ENCODE assay signal across 9 cellular contexts in the genomic region with DNA sequence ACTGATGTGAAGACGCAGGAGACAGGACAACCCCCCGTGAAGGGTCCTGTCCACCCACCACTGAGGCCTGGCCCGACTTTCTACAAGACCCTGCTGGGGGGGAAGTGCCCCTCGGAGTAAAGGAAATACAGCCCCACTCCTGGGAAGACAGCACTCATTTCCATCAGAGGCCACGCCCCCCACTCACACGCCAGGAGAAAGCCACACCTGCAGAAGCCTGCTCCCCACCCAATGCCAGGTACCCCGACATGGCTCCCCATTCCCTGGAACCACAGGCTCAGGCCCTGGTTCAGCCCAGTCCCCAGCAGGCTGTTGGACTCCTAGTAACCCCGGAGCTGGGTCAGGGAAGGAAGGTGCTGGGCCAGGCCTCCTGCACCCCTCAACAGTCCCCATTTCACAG.
"Had no signal": no experiment of that assay in that cellular context is flagged by ENCODE, and none has a peak within 500 bp of the region (broad histone marks: within the 10 kb centered on the region; RNA-seq: fewer than 3 reads in every experiment).

No MANE protein-coding gene starts in this region.

- H3K36me3 Mint-ChIP-seq: IgD-negative memory B cell had no signal

- H3K9me3 Mint-ChIP-seq: HFFc6, IgD-negative memory B cell had no signal

- H3K27ac ChIP-seq: HL-60 had no signal

- H3K27me3 Mint-ChIP-seq: IgD-negative memory B cell had no signal

- ATAC-seq: HCT116, HepG2 had no signal

- H3K4me3 ChIP-seq: HAP-1 had no signal

- H3K4me3 Mint-ChIP-seq: HFFc6, IgD-negative memory B cell had no signal

- H3K9me3 ChIP-seq: HAP-1 had no signal

- H3K27ac Mint-ChIP-seq: HFFc6, IgD-negative memory B cell had no signal

- H3K4me1 ChIP-seq: HAP-1 had no signal

- DNase-seq: GOT3, H7, HFFc6, KBM-7 had no signal
